ENCODE assay signal across 8 cellular contexts in the genomic region with DNA sequence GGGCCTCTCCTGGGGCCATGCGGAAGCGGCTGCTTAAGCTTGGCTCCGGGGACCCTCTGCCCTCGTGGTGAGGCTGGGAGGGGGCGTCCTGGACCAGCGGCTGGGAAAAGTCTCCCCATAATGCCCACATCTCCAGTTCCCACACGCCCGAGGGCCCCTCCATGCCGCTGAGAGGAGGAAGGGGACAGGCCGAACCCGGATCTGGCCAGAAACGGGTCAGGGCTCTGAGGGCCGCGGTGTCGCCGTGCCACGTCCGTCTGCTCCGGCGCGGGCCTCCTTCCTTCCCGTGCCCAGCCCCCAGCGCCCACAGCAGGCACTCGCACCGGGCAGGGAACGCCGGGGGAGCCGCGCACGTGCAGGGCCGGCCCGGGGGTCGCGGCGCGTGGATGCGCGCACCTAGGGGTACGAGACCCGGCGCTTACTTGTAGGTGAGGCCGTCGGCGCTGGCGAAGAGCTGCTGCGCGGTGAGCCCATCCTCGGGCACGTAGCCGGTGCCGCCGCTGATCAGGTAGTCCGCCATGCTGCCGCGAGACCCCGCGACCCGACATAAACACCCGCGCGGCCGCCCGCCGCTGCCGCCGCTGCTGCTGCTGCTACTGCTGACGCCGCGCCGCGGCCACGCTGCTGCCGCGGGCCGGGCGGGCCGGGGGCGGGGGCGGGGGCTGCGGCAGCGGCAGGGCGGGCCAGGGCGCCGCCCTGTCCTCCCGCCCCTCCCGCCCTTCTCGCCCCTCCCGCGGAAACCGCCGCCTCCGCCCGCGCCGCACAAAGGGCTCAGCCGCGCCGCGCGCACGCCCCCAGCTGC. TPM values are rescaled to one million over a fixed set of nuclear protein-coding genes. Genes with fewer than 3 reads are reported as not detected.
DNase-seq lines count a peak whose midpoint lies in the region; ATAC-seq and TF ChIP-seq lines count a peak whose summit lies in the region.

No MANE protein-coding gene starts in this region.

- no peak for ATAC-seq in omental fat pad (ENCODE audit: low FRiP score)
- no peak for ATAC-seq in HG03095 (IDR thresholded peaks at IDR 0.05; ENCODE audit: unreplicated experiment)

- TF ChIP-seq CTCF in BJ (IDR thresholded peaks at IDR 0.05; ENCODE audit: insufficient read depth, low read depth, low read length) (no peak), HFF-Myc (IDR thresholded peaks at IDR 0.05; ENCODE audit: low read depth, low read length, missing control alignments) (no peak), SK-N-SH (IDR thresholded peaks at IDR 0.05) (no peak), ascending aorta (IDR thresholded peaks at IDR 0.05) (no peak), omental fat pad (IDR thresholded peaks at IDR 0.05) (no peak)

- CTCF ChIA-PET in BJ (lab: Yijun Ruan, JAX) (interaction anchor here (0.7 to 12.2 kb wide), 8 partner anchors 12 to 58 kb away, joined by 3 to 197 read pairs (median 4); no protein-coding TSS in a partner anchor), SK-N-SH (lab: Yijun Ruan, JAX) (interaction anchor here (1.2 to 50.3 kb wide), 5 partner anchors 11 to 531 kb away, joined by 3 to 1901 read pairs (median 1786); partner anchors contain the start of genes IMPDH1 and RBM28)

- H3K4me2 ChIP-seq in SK-N-SH, result peak overlapping the region; percentile 93

- no peak for TF ChIP-seq RAD21 in SK-N-SH (IDR thresholded peaks at IDR 0.05; ENCODE audit: low read length)

- intact Hi-C loops in ascending aorta (cut with DNase I), result no loop called here

- H3K9me3 ChIP-seq in SK-N-SH, result no peaks in the 10 kb centered on the region
- H3K9me3 ChIP-seq in ascending aorta, result no peaks in the 10 kb centered on the region
- H3K9me3 ChIP-seq in iPS-18a (ENCODE audit: control insufficient read depth, low read depth, low read length), result no peaks in the 10 kb centered on the region

- H3K9me2 ChIP-seq in SK-N-SH, result no peaks in the 10 kb centered on the region

- peak overlapping the region; percentile 82 for H3K4me3 ChIP-seq in BJ (ENCODE audit: low read depth, low read length)
- peak overlapping the region; percentile 96 for H3K4me3 ChIP-seq in HFF-Myc (replicated peaks; ENCODE audit: low read depth, low read length)
- H3K4me3 ChIP-seq in SK-N-SH (ENCODE audit: low read depth in 2 of 2, low read length in 1 of 2), result peak overlapping the region; percentile 73 to 87
- peak overlapping the region; percentile 65 to 77 for H3K4me3 ChIP-seq in ascending aorta
- H3K4me3 ChIP-seq in iPS-18a (ENCODE audit: low read length), result peak overlapping the region; percentile 66

- DNase-seq in BJ (ENCODE audit: low read depth) (no peak), HFF-Myc (ENCODE audit: extremely low read depth, low read depth) (no peak), SK-N-SH (peak; percentile 95), ascending aorta (ENCODE audit: low spot score in 2 of 2) (no peak), omental fat pad (ENCODE audit: low spot score) (no peak)
- DNase-seq in stimulated activated CD4-positive, alpha-beta T cell treated with anti-CD3 and anti-CD28 coated beads, Interleukin-1b, Interleukin-23, amount 100 ng/mL, for 4 hours (ENCODE audit: low read depth in 2 of 2), result peak; percentile 59

- POLR2A ChIA-PET in BJ (lab: Charles Lee), result no interaction called here
- POLR2A ChIA-PET in SK-N-SH (lab: Yijun Ruan, JAX), result interaction anchor here (0.7 to 1.8 kb wide), 4 partner anchors 13 to 61 kb away, joined by 3 to 4 read pairs (median 4); no protein-coding TSS in a partner anchor

- WGBS in SK-N-SH (ENCODE audit: low lambda C conversion rate), result 3% methylated on average over 33 of the region's 101 CpGs

- H2AFZ ChIP-seq in SK-N-SH (ENCODE audit: low read depth), result peak overlapping the region; percentile 46

- H3K4me1 ChIP-seq in SK-N-SH (ENCODE audit: control insufficient read depth in 1 of 2, insufficient read depth in 2 of 2, low read depth in 1 of 2, low read length in 1 of 2), result peaks cover 27 to 36% of the 10 kb centered on the region in 2 experiments; a peak in 2 of 4 replicates
- peaks cover 9 to 24% of the 10 kb centered on the region in 2 donors for H3K4me1 ChIP-seq in ascending aorta
- H3K4me1 ChIP-seq in iPS-18a (ENCODE audit: control insufficient read depth, low read depth, low read length), result peaks cover 18% of the 10 kb centered on the region

- H3K79me2 ChIP-seq in SK-N-SH (ENCODE audit: insufficient read depth), result peaks cover 22% of the 10 kb centered on the region

- H3K27me3 ChIP-seq in BJ (ENCODE audit: control insufficient read depth, insufficient read depth, low read length) (no peaks in the 10 kb centered on the region), SK-N-SH (ENCODE audit: insufficient read depth) (no peaks in the 10 kb centered on the region), ascending aorta (no peaks in the 10 kb centered on the region), iPS-18a (ENCODE audit: control insufficient read depth, insufficient read depth, low read length) (peaks cover 58% of the 10 kb centered on the region)

- peak overlapping the region; percentile 71 for H3K9ac ChIP-seq in SK-N-SH
- H3K9ac ChIP-seq in iPS-18a (ENCODE audit: low read length), result peak overlapping the region; percentile 54

- H4K20me1 ChIP-seq in SK-N-SH (ENCODE audit: insufficient read depth), result peaks cover 14% of the 10 kb centered on the region; the same call in 1 of the 2 replicates

- no peak for TF ChIP-seq EP300 in SK-N-SH (IDR thresholded peaks at IDR 0.05; ENCODE audit: borderline replicate concordance in 1 of 2, low read depth in 1 of 2, low read length in 1 of 2)

- H3K36me3 ChIP-seq in BJ (ENCODE audit: control insufficient read depth, insufficient read depth, low read length) (peaks cover 6% of the 10 kb centered on the region), SK-N-SH (replicated peaks in 1 of 2; ENCODE audit: control insufficient read depth in 1 of 2, insufficient read depth in 2 of 2, low read length in 1 of 2) (peaks cover 16 to 17% of the 10 kb centered on the region in 2 experiments), ascending aorta (peaks cover 5 to 10% of the 10 kb centered on the region in 2 donors), iPS-18a (ENCODE audit: control insufficient read depth, low read depth, low read length) (no peaks in the 10 kb centered on the region)

- H3F3A ChIP-seq in SK-N-SH (replicated peaks; ENCODE audit: insufficient read depth), result peaks cover 31% of the 10 kb centered on the region

- H3K27ac ChIP-seq in SK-N-SH (ENCODE audit: low read depth in 2 of 2, low read length in 1 of 2), result peak overlapping the region in 1 of 2 experiments; percentile 18; a peak in 1 of 4 replicates
- peak overlapping the region; percentile 55 to 66 for H3K27ac ChIP-seq in ascending aorta
- H3K27ac ChIP-seq in iPS-18a (ENCODE audit: low read length), result no peak overlapping the region

TF ChIP-seq in SK-N-SH, 30 proteins besides CTCF, POLR2A, EP300 and RAD21 (continues in another document):
- TF ChIP-seq MAX (IDR thresholded peaks at IDR 0.05; ENCODE audit: low read depth) (0 out of 2 replicates have a peak, but pooled peaks have one; percentile 12), TCF12 (IDR thresholded peaks at IDR 0.05) (no peak), EZH2phosphoT487 (IDR thresholded peaks at IDR 0.05; ENCODE audit: borderline replicate concordance, low read depth) (no peak)
- TF ChIP-seq, protein P1, sequence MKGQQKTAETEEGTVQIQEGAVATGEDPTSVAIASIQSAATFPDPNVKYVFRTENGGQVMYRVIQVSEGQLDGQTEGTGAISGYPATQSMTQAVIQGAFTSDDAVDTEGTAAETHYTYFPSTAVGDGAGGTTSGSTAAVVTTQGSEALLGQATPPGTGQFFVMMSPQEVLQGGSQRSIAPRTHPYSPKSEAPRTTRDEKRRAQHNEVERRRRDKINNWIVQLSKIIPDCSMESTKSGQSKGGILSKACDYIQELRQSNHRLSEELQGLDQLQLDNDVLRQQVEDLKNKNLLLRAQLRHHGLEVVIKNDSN (IDR thresholded peaks at IDR 0.05; ENCODE audit: borderline replicate concordance, low read depth), result no peak

RNA-seq across cellular contexts. Expression of gene IMPDH1, which starts 4.2 kb away (rescaled TPM):
- polyA plus RNA-seq in BJ (2011; rRNA removed), result 65.7 and 84.5 TPM in 2 replicates
- polyA minus RNA-seq in BJ (2011; rRNA and poly(A)+ RNA removed), result 109 and 116 TPM in 2 replicates
- polyA plus RNA-seq in SK-N-SH (2012; rRNA removed), result 80.4 and 82.0 TPM in 2 replicates
- 32.4 and 59.8 TPM in 2 replicates for polyA plus RNA-seq in SK-N-SH (2012; cell fraction: cytosol; rRNA removed)
- 120 and 129 TPM in 2 replicates for polyA plus RNA-seq in SK-N-SH (2012; cell fraction: nucleus; rRNA removed)
- total RNA-seq in ascending aorta, result 148 TPM
- 100 to 1,000 TPM in 3 of 4 donors, 10 to 100 TPM in 1; 72.8 to 198 (median 109) TPM for total RNA-seq in omental fat pad

RNA-seq across cellular contexts. Expression of gene PRRT4, which starts 44.1 kb away (rescaled TPM):
- polyA plus RNA-seq in BJ (2011; rRNA removed) (0.07 TPM in 1 of 2 replicates, not detected in the other), SK-N-SH (2012; rRNA removed) (1.5 and 3.4 TPM in 2 replicates)
- not detected in 2 replicates for polyA minus RNA-seq in BJ (2011; rRNA and poly(A)+ RNA removed)
- 1.8 and 5.2 TPM in 2 replicates for polyA plus RNA-seq in SK-N-SH (2012; cell fraction: cytosol; rRNA removed)
- polyA plus RNA-seq in SK-N-SH (2012; cell fraction: nucleus; rRNA removed), result 8.1 and 19.1 TPM in 2 replicates
- total RNA-seq in ascending aorta (7.6 TPM), omental fat pad (10 to 100 TPM in 1 of 4 donors, 1 to 10 TPM in 3; 3.5 to 21.1 (median 5.8) TPM)

RNA-seq across cellular contexts. Expression of gene HILPDA, which starts 50.1 kb away (rescaled TPM):
- 16.0 and 21.5 TPM in 2 replicates for polyA plus RNA-seq in BJ (2011; rRNA removed)
- polyA minus RNA-seq in BJ (2011; rRNA and poly(A)+ RNA removed), result 13.0 and 14.8 TPM in 2 replicates
- 24.0 and 29.1 TPM in 2 replicates for polyA plus RNA-seq in SK-N-SH (2012; rRNA removed)
- 20.5 and 25.9 TPM in 2 replicates for polyA plus RNA-seq in SK-N-SH (2012; cell fraction: cytosol; rRNA removed)
- polyA plus RNA-seq in SK-N-SH (2012; cell fraction: nucleus; rRNA removed), result 31.2 and 40.6 TPM in 2 replicates
- 19.3 TPM for total RNA-seq in ascending aorta
- total RNA-seq in omental fat pad, result 100 to 1,000 TPM in 1 of 4 donors, 10 to 100 TPM in 3; 25.0 to 122 (median 51.9) TPM

Comparison
In these comparisons a context has a peak if more than half of its experiments do, and no peak if none do; other contexts are left out.
1. DNase-seq: peak in SK-N-SH (single experiment) and stimulated activated CD4-positive, alpha-beta T cell treated with anti-CD3 and anti-CD28 coated beads, Interleukin-1b, Interleukin-23, amount 100 ng/mL, for 4 hours (2 of 2); none in BJ (single experiment), HFF-Myc (single experiment), ascending aorta (0 of 2) and omental fat pad (single experiment).
2. Peak in every context shown above with its lines, with median percentiles within 50 percentile points of each other: H3K4me3 ChIP-seq.